In genomic region chr12:124938606-124939427, GRCh38 we compare ENCODE assay signal across 9 cellular contexts. TPM values are rescaled to one million over a fixed set of nuclear protein-coding genes. Genes with fewer than 3 reads are reported as not detected.
DNase-seq lines count a peak whose midpoint lies in the region; ATAC-seq and TF ChIP-seq lines count a peak whose summit lies in the region.
"Had no signal": no experiment of that assay in that cellular context is flagged by ENCODE, and none has a peak within 500 bp of the region (broad histone marks: within the 10 kb centered on the region; RNA-seq: fewer than 3 reads in every experiment).

No MANE protein-coding gene starts in this region.

- H3K4me1 Mint-ChIP-seq in activated B cell treated with CpG ODN at 0.5 μM for 24 hours (peaks cover 15% of the 10 kb centered on the region), endothelial cell (ENCODE audit: unreplicated experiment) (peaks cover 3% of the 10 kb centered on the region), type B pancreatic cell (ENCODE audit: unreplicated experiment) (peaks cover 9% of the 10 kb centered on the region)

- H3K4me1 ChIP-seq in muscle layer of duodenum (ENCODE audit: control insufficient read depth in 1 of 2, insufficient read depth in 2 of 2, low read length in 2 of 2): peaks cover 10 to 17% of the 10 kb centered on the region in 2 donors

- no peaks in the 10 kb centered on the region for H3K27me3 Mint-ChIP-seq in activated B cell treated with CpG ODN at 0.5 μM for 24 hours
- H3K27me3 Mint-ChIP-seq in endothelial cell (ENCODE audit: unreplicated experiment): peaks cover 2% of the 10 kb centered on the region
- H3K27me3 Mint-ChIP-seq in type B pancreatic cell: no peaks in the 10 kb centered on the region
- H3K27me3 Mint-ChIP-seq: IgD-negative memory B cell had no signal

- H3K4me3 Mint-ChIP-seq in activated B cell treated with CpG ODN at 0.5 μM for 24 hours: no peak overlapping the region
- H3K4me3 Mint-ChIP-seq in endothelial cell (ENCODE audit: unreplicated experiment): no peak overlapping the region
- no peak overlapping the region for H3K4me3 Mint-ChIP-seq in type B pancreatic cell

- H3K9me3 Mint-ChIP-seq in activated B cell treated with CpG ODN at 0.5 μM for 24 hours (no peaks in the 10 kb centered on the region), endothelial cell (ENCODE audit: unreplicated experiment) (no peaks in the 10 kb centered on the region), type B pancreatic cell (no peaks in the 10 kb centered on the region)
- H3K9me3 Mint-ChIP-seq: IgD-negative memory B cell had no signal

- H3K4me3 ChIP-seq in AG04450 (ENCODE audit: low read depth, low read length) (peak overlapping the region; percentile 66), muscle layer of duodenum (ENCODE audit: low read depth in 1 of 2, low read length in 2 of 2) (peak overlapping the region; percentile 64 to 84)

- DNase-seq in AG04450 (ENCODE audit: low read depth, low spot score) (no peak), activated B cell treated with CpG ODN at 0.5 μM for 24 hours (no peak), endothelial cell (ENCODE audit: low spot score) (peak; percentile 55), type B pancreatic cell (ENCODE audit: extremely low spot score, unreplicated experiment) (no peak), SHP77 treated with DMSO at 0.1 percent for 48 hours (lab: John Stamatoyannopoulos, UW) (no peak)

- TF ChIP-seq CTCF in AG04450 (IDR thresholded peaks at IDR 0.05; ENCODE audit: low read depth, low read length): peak; percentile 35
- no peak for TF ChIP-seq CTCF in activated B cell treated with CpG ODN at 0.5 μM for 24 hours (IDR thresholded peaks at IDR 0.05)
- no peak for TF ChIP-seq CTCF in endothelial cell (IDR thresholded peaks at IDR 0.05; ENCODE audit: unreplicated experiment)
- peak; percentile 55 for TF ChIP-seq CTCF in type B pancreatic cell (conservative IDR thresholded peaks at IDR 0.05)

- CTCF ChIA-PET in AG04450 (lab: Charles Lee): interaction anchor here (1.1 to 8.5 kb wide), 3 partner anchors 21 to 33 kb away, joined by 3 to 83 read pairs (median 4); no protein-coding TSS in a partner anchor
- CTCF ChIA-PET in activated B cell treated with CpG ODN at 0.5 μM for 24 hours (lab: Charles Lee): interaction anchor here (1.5 to 7.3 kb wide), 7 partner anchors 11 to 907 kb away, joined by 4 to 177 read pairs (median 23); partner anchors contain the start of gene UBC

- H3K27ac Mint-ChIP-seq in activated B cell treated with CpG ODN at 0.5 μM for 24 hours (no peak overlapping the region), endothelial cell (ENCODE audit: unreplicated experiment) (no peak overlapping the region), type B pancreatic cell (no peak overlapping the region)
- H3K27ac Mint-ChIP-seq: IgD-negative memory B cell had no signal

- ATAC-seq in HG03342 (IDR thresholded peaks at IDR 0.05; ENCODE audit: unreplicated experiment) (peak; percentile 31), activated B cell treated with CpG ODN at 0.5 μM for 24 hours (ENCODE audit: low read depth) (peak; percentile 41)

- TF ChIP-seq POLR2A in GM19099 (IDR thresholded peaks at IDR 0.05; ENCODE audit: extremely low read depth, insufficient read length, low read depth): peak; percentile 25

- intact Hi-C loops in activated B cell treated with CpG ODN at 0.5 μM for 24 hours (cut with micrococcal nuclease): loop anchor here (1.0 to 2.0 kb wide), 5 partner anchors 12 to 165 kb away; partner anchors contain the start of genes SCARB1 and UBC

- H3K27ac ChIP-seq in AG04450 (ENCODE audit: low read depth, low read length) (peak overlapping the region; percentile 97), muscle layer of duodenum (ENCODE audit: low read length) (peak overlapping the region; percentile 93)

- no peaks in the 10 kb centered on the region for H3K27me3 ChIP-seq in AG04450 (ENCODE audit: control insufficient read depth, insufficient read depth, low read length)
- no peaks in the 10 kb centered on the region for H3K27me3 ChIP-seq in muscle layer of duodenum (ENCODE audit: low read depth, low read length)

- peaks cover 0 to 5% of the 10 kb centered on the region in 2 donors for H3K36me3 ChIP-seq in muscle layer of duodenum (ENCODE audit: control insufficient read depth in 1 of 2, insufficient read depth in 2 of 2, low read length in 2 of 2)

- POLR2A ChIA-PET in AG04450 (lab: Yijun Ruan, JAX): interaction anchor here (0.6 to 3.9 kb wide), 8 partner anchors 11 to 34 kb away, joined by 4 to 65 read pairs (median 12); partner anchors contain the start of gene UBC
- POLR2A ChIA-PET in activated B cell treated with CpG ODN at 0.5 μM for 24 hours (lab: Charles Lee): interaction anchor here (0.8 to 11.1 kb wide), 7 partner anchors 20 to 164 kb away, joined by 3 to 590 read pairs (median 5); partner anchors contain the start of genes BRI3BP, SCARB1 and UBC

- peaks cover 9% of the 10 kb centered on the region for H3K36me3 Mint-ChIP-seq in activated B cell treated with CpG ODN at 0.5 μM for 24 hours (ENCODE audit: low read depth)
- no peaks in the 10 kb centered on the region for H3K36me3 Mint-ChIP-seq in endothelial cell (ENCODE audit: low read depth, unreplicated experiment)
- H3K36me3 Mint-ChIP-seq in type B pancreatic cell: no peaks in the 10 kb centered on the region

- H3K9me3 ChIP-seq in AG04450 (ENCODE audit: control insufficient read depth, insufficient read depth, low read length): no peaks in the 10 kb centered on the region; the same call in 1 of the 2 replicates
- H3K9me3 ChIP-seq in muscle layer of duodenum (ENCODE audit: control insufficient read depth in 1 of 2, low read length in 2 of 2): no peaks in the 10 kb centered on the region

RNA-seq across cellular contexts. Expression of gene UBC, which starts 24.4 kb away (rescaled TPM):
- polyA plus RNA-seq in AG04450 (2011; rRNA removed): 1,376 and 1,684 TPM in 2 replicates
- 815 and 985 TPM in 2 replicates for polyA minus RNA-seq in AG04450 (2011; rRNA and poly(A)+ RNA removed)
- 847 and 865 TPM in 2 replicates for total RNA-seq in activated B cell treated with CpG ODN at 0.5 μM for 24 hours
- 765 TPM for total RNA-seq in endothelial cell (ENCODE audit: unreplicated experiment)
- 761 and 1,411 TPM in 2 replicates for total RNA-seq in type B pancreatic cell (ENCODE audit: low replicate concordance)

RNA-seq across cellular contexts. Expression of gene DHX37, which starts 50.1 kb away (rescaled TPM):
- polyA plus RNA-seq in AG04450 (2011; rRNA removed): 6.3 and 7.5 TPM in 2 replicates
- polyA minus RNA-seq in AG04450 (2011; rRNA and poly(A)+ RNA removed): 18.4 and 22.0 TPM in 2 replicates
- total RNA-seq in activated B cell treated with CpG ODN at 0.5 μM for 24 hours (54.1 and 57.1 TPM in 2 replicates), endothelial cell (ENCODE audit: unreplicated experiment) (9.2 TPM), type B pancreatic cell (ENCODE audit: low replicate concordance) (19.3 and 24.1 TPM in 2 replicates)

RNA-seq across cellular contexts. Expression of gene BRI3BP, which starts 54.6 kb away (rescaled TPM):
- polyA plus RNA-seq in AG04450 (2011; rRNA removed): 2.6 and 2.9 TPM in 2 replicates
- polyA minus RNA-seq in AG04450 (2011; rRNA and poly(A)+ RNA removed): 2.8 and 3.4 TPM in 2 replicates
- total RNA-seq in activated B cell treated with CpG ODN at 0.5 μM for 24 hours (14.5 and 14.6 TPM in 2 replicates), endothelial cell (ENCODE audit: unreplicated experiment) (1.4 TPM), type B pancreatic cell (ENCODE audit: low replicate concordance) (18.1 and 19.0 TPM in 2 replicates)

Comparison
In these comparisons a context has a peak if more than half of its experiments do, and no peak if none do; other contexts are left out.
1. CTCF ChIP-seq: peak in AG04450 (single experiment) and type B pancreatic cell (single experiment); none in activated B cell treated with CpG ODN at 0.5 μM for 24 hours (single experiment) and endothelial cell (single experiment).